ENCODE assay signal across 1 cellular context in genomic region chr3:17861476-17861875, GRCh38.
TF ChIP-seq lines count a peak whose summit lies in the region.

No MANE protein-coding gene starts in this region.

TF ChIP-seq in GM12878, 131 proteins besides CTCF, POLR2A, EP300 and RAD21 (continued from another document):
- TF ChIP-seq MAX (IDR thresholded peaks at IDR 0.05; ENCODE audit: low read depth, low read length) (no peak), KDM1A (IDR thresholded peaks at IDR 0.05; ENCODE audit: borderline replicate concordance) (no peak), SMAD1 (IDR thresholded peaks at IDR 0.05; ENCODE audit: low read depth, partially characterized antibody) (no peak), MEF2A (IDR thresholded peaks at IDR 0.05; ENCODE audit: insufficient read depth, low read depth, low read length) (no peak), CUX1 (IDR thresholded peaks at IDR 0.05; ENCODE audit: insufficient replicate concordance, low read depth, low read length) (no peak), ATF2 (IDR thresholded peaks at IDR 0.05; ENCODE audit: low read length) (no peak), BRCA1 (IDR thresholded peaks at IDR 0.05; ENCODE audit: low read depth, low read length) (no peak), JUNB (IDR thresholded peaks at IDR 0.05) (no peak), SIN3A (IDR thresholded peaks at IDR 0.05; ENCODE audit: low read depth, low read length) (no peak), PRDM15 (CRISPR knock-in tag; IDR thresholded peaks at IDR 0.05) (no peak)
